In the genomic region with DNA sequence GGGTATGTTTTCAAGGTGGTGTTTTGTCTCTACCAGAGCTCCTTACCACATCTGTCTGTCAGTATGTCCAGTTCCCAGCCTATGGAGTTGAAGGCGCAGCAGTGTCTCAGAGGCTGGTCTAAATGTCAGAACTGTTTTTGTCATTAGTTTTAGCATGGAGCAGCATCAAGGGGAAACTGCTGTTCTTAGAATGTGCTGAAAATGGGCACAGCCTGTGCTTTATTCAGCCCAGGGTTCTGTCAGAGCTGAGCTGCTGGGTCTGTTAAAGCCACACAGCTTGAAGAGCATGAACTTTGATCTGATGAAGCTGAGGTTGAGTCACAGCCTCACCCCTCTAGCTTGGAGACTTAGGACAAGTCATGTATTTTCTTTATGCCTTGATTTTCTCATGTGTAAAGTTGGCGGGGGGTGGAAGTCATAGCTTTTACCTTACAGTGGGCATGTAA, we compare ENCODE assay signal across 8 cellular contexts.
A peak's percentile ranks its signal among the peaks of the same experiment; 100 is the strongest.
DNase-seq lines count a peak whose midpoint lies in the region; ATAC-seq, FAIRE-seq and TF ChIP-seq lines count a peak whose summit lies in the region.
"Had no signal": no experiment of that assay in that cellular context is flagged by ENCODE, and none has a peak within 500 bp of the region (broad histone marks: within the 10 kb centered on the region; RNA-seq: fewer than 3 reads in every experiment).

No MANE protein-coding gene starts in this region.

- peaks cover 5% of the 10 kb centered on the region for H3K27me3 Mint-ChIP-seq in neural progenitor cell (ENCODE audit: insufficient read depth, low read depth)
- H3K27me3 Mint-ChIP-seq: activated B cell treated with CpG ODN at 0.5 μM for 24 hours had no signal

- H3K27me3 ChIP-seq in K562 (ENCODE audit: control insufficient read depth in 2 of 2, insufficient read depth in 2 of 2, low read length in 2 of 2) (peaks cover 0 to 24% of the 10 kb centered on the region in 2 experiments; a peak in 2 of 5 replicates), small intestine (ENCODE audit: control insufficient read depth in 2 of 2, insufficient read depth in 2 of 2, low read length in 2 of 2) (no peaks in the 10 kb centered on the region), neural progenitor cell (no peaks in the 10 kb centered on the region)

- CTCF ChIA-PET in K562 (lab: Yijun Ruan, JAX; ENCODE audit: low intra/inter-chr PET ratio): no interaction called here

- H3K9me3 ChIP-seq in K562 (replicated peaks; ENCODE audit: control insufficient read depth, insufficient read depth, low read depth, low read length) (no peaks in the 10 kb centered on the region), small intestine (ENCODE audit: control insufficient read depth, low read depth) (no peaks in the 10 kb centered on the region), neural progenitor cell (ENCODE audit: low read depth) (no peaks in the 10 kb centered on the region)

- no peaks in the 10 kb centered on the region for H3K36me3 ChIP-seq in K562 (ENCODE audit: control insufficient read depth, insufficient read depth, low read length)
- peaks cover 0 to 6% of the 10 kb centered on the region in 2 donors for H3K36me3 ChIP-seq in small intestine (ENCODE audit: control insufficient read depth in 2 of 2, insufficient read depth in 2 of 2, low read length in 2 of 2)
- no peaks in the 10 kb centered on the region for H3K36me3 ChIP-seq in neural progenitor cell

- 57% methylated on average over 2 of the region's 2 CpGs for WGBS in K562 (ENCODE audit: insufficient coverage, low coverage, missing lambda C conversion rate)
- 82 to 88% (median 86%) methylated on average over 2 of the region's 2 CpGs for WGBS in small intestine, 3 donors

- peaks cover 3 to 21% of the 10 kb centered on the region in 2 experiments; a peak in 4 of 5 replicates for H3K4me1 ChIP-seq in K562 (replicated peaks in 1 of 2; ENCODE audit: control insufficient read depth in 2 of 2, insufficient read depth in 2 of 2, low read length in 2 of 2)
- peaks cover 10 to 14% of the 10 kb centered on the region in 2 donors for H3K4me1 ChIP-seq in small intestine (ENCODE audit: control insufficient read depth in 2 of 2, insufficient read depth in 1 of 2, low read depth in 1 of 2, low read length in 1 of 2)
- H3K4me1 ChIP-seq in neural progenitor cell: no peaks in the 10 kb centered on the region

- TF ChIP-seq CTCF in K562 (IDR thresholded peaks at IDR 0.05 in 2 of 3, conservative IDR thresholded peaks at IDR 0.05 in 1 of 3; ENCODE audit: insufficient read depth in 2 of 3, low read depth in 1 of 3, low read length in 3 of 3) (no peak), neural progenitor cell (IDR thresholded peaks at IDR 0.05) (no peak)

- no peaks in the 10 kb centered on the region for H3K9me1 ChIP-seq in K562 (ENCODE audit: control insufficient read depth, insufficient read depth, low read length)

- no peaks in the 10 kb centered on the region for H3F3A ChIP-seq in neural progenitor cell (ENCODE audit: low read depth)

- H3K36me3 Mint-ChIP-seq in neural progenitor cell: peaks cover 2% of the 10 kb centered on the region

- in situ Hi-C loops in K562 (cut with MboI): no loop called here

- H3K4me2 ChIP-seq in K562 (ENCODE audit: insufficient read depth, low read length) (no peak overlapping the region), neural progenitor cell (no peak overlapping the region)

- intact Hi-C loops in K562 (cut with micrococcal nuclease): no loop called here

- no peaks in the 10 kb centered on the region for H3K9me3 Mint-ChIP-seq in neural progenitor cell

- H3K4me3 ChIP-seq in K562 (no peak overlapping the region), small intestine (ENCODE audit: low read depth in 1 of 2, low read length in 2 of 2) (no peak overlapping the region), neural progenitor cell (no peak overlapping the region)

- no TSS peak for BruUV-seq in K562 (replicated peaks; lab: Mats Ljungman, UMichigan)

- H4K20me1 ChIP-seq in K562 (replicated peaks; ENCODE audit: control insufficient read depth, insufficient read depth, low read length) (no peaks in the 10 kb centered on the region; the same call in 1 of the 2 replicates), neural progenitor cell (ENCODE audit: low read depth) (no peaks in the 10 kb centered on the region)

- no peak overlapping the region for H2AFZ ChIP-seq in K562 (ENCODE audit: low read depth, low read length)
- H2AFZ ChIP-seq in neural progenitor cell (replicated peaks): no peak overlapping the region

- H3K79me2 ChIP-seq in K562 (ENCODE audit: control insufficient read depth, insufficient read depth, low read length): no peaks in the 10 kb centered on the region
- no peaks in the 10 kb centered on the region for H3K79me2 ChIP-seq in neural progenitor cell (ENCODE audit: low read depth)

- no peak overlapping the region for H3K27ac Mint-ChIP-seq in neural progenitor cell

- H3K4me3 Mint-ChIP-seq in neural progenitor cell: no peak overlapping the region

- H3K9ac ChIP-seq in K562 (ENCODE audit: insufficient read depth in 1 of 2, low read depth in 2 of 2, low read length in 2 of 2) (no peak overlapping the region), neural progenitor cell (no peak overlapping the region)

- peaks cover 8% of the 10 kb centered on the region for H3K4me1 Mint-ChIP-seq in neural progenitor cell

- TF ChIP-seq POLR2A in K562 (conservative IDR thresholded peaks at IDR 0.05): no peak

- ATAC-seq in GM21529 (IDR thresholded peaks at IDR 0.05; ENCODE audit: unreplicated experiment) (peak; percentile 5), K562 (no peak), HG03378 (IDR thresholded peaks at IDR 0.05; ENCODE audit: unreplicated experiment) (no peak)

- no peak for TF ChIP-seq RAD21 in K562 (CRISPR knock-in tag; conservative IDR thresholded peaks at IDR 0.05 in 1 of 2, IDR thresholded peaks at IDR 0.05 in 1 of 2)

- TF ChIP-seq EP300 in K562 (IDR thresholded peaks at IDR 0.05; ENCODE audit: low read length): no peak

- H3K27ac ChIP-seq in K562 (ENCODE audit: extremely low read depth, low read depth, low read length) (no peak overlapping the region), small intestine (ENCODE audit: low read depth in 1 of 2, low read length in 1 of 2) (peak overlapping the region; percentile 86 to 89), substantia nigra (ENCODE audit: low read depth, low read length, poor library complexity, severe bottlenecking) (no peak overlapping the region), neural progenitor cell (no peak overlapping the region)

- FAIRE-seq in K562 (lab: Jason Lieb, UNC): no peak
- FAIRE-seq in small intestine (lab: Jason Lieb, UNC): no peak

- DNase-seq in RPMI7951 (ENCODE audit: low read depth) (peak; percentile 53), K562 (ENCODE audit: extremely low read depth in 1 of 4, low spot score in 3 of 4) (no peak), small intestine (peak; percentile 89), substantia nigra (lab: John Stamatoyannopoulos, UW) (no peak), neural progenitor cell (ENCODE audit: low spot score) (no peak)

- POLR2A ChIA-PET in K562 (lab: Yijun Ruan, JAX): interaction anchor here (0.6 kb wide), 1 partner anchor 164 kb away, joined by 3 read pairs; no protein-coding TSS in a partner anchor

TF ChIP-seq in K562, 482 proteins besides CTCF, POLR2A, EP300 and RAD21:
- TF ChIP-seq ZNF436 (CRISPR knock-in tag; IDR thresholded peaks at IDR 0.05): no peak
- no peak for TF ChIP-seq NR2C1 (IDR thresholded peaks at IDR 0.05)
- 0 out of 2 replicates have a peak, but pooled peaks have one; percentile 34 for TF ChIP-seq NR2C1 (tag; IDR thresholded peaks at IDR 0.05)
- TF ChIP-seq NR2C2 (CRISPR knock-in tag; IDR thresholded peaks at IDR 0.05): no peak
- peak; percentile 54 for TF ChIP-seq NR2C2 (tag; IDR thresholded peaks at IDR 0.05)
TF ChIP-seq in K562: peak in this region for 2.

Comparison
In these comparisons a context has a peak if more than half of its experiments do, and no peak if none do; other contexts are left out.
1. DNase-seq: peak in RPMI7951 (single experiment) and small intestine (single experiment); none in K562 (0 of 4), substantia nigra (0 of 49) and neural progenitor cell (single experiment).
2. H3K27ac ChIP-seq: peak in small intestine (2 of 2); none in K562 (single experiment), substantia nigra (single experiment) and neural progenitor cell (single experiment).